Comparison of ENCODE assay signal across 8 cellular contexts in the genomic region with DNA sequence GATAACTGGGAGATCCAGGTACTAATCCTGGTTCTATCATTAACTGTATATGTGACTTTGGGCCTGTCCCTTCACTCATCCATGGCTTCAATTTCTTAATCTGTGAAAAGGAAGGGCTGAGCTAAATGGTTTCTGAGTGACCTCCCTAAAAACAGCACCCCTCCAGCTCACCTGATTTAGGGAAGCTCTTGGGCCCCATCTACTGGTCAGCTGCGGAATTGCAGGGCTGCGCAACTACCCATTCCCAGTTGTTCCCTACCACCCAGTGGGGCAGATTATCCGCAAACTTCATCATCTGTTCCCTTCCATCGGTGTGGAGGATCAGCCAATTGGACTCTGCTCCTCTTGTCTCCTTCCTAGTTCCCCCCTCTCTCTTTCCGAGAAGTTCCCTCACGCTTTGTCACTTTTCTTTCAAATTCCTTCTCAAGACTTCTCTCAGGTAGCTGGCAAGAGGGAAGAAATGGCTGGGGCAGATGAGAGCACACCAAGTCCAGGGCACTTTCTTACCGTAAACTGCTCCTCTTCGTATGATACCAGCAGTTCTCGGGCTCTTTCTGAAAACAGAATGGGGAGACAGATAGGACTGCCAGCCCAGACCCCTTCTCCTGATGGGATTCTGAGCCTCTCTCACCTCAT. TPM values are rescaled to one million over a fixed set of nuclear protein-coding genes. Genes with fewer than 3 reads are reported as not detected.
DNase-seq lines count a peak whose midpoint lies in the region; FAIRE-seq and TF ChIP-seq lines count a peak whose summit lies in the region.

No MANE protein-coding gene starts in this region.

- no peaks in the 10 kb centered on the region for H3K27me3 ChIP-seq in AG04450 (ENCODE audit: control insufficient read depth, insufficient read depth, low read length)
- no peaks in the 10 kb centered on the region for H3K27me3 ChIP-seq in HL-60 (ENCODE audit: insufficient read depth, poor library complexity, severe bottlenecking)
- H3K27me3 ChIP-seq in brain microvascular endothelial cell (replicated peaks): no peaks in the 10 kb centered on the region

- CTCF ChIA-PET in AG04450 (lab: Charles Lee): interaction anchor here (0.7 to 2.0 kb wide), 12 partner anchors 10 to 1435 kb away, joined by 3 to 8 read pairs (median 4); no protein-coding TSS in a partner anchor

- in situ Hi-C loops in brain microvascular endothelial cell (cut with HindIII; ENCODE audit: low pct_ligation_motif_present, low sequenced_read_pairs): no loop called here

- H3K9me3 ChIP-seq in AG04450 (ENCODE audit: control insufficient read depth, insufficient read depth, low read length): no peaks in the 10 kb centered on the region

- H3K36me3 ChIP-seq in brain microvascular endothelial cell (replicated peaks): peaks cover 10% of the 10 kb centered on the region

- no peak for DNase-seq in AG04450 (ENCODE audit: low read depth, low spot score)
- DNase-seq in GM12892 (ENCODE audit: insufficient read length): peak; percentile 51
- peak in 1 of 2 experiments; percentile 32 for DNase-seq in HL-60 (ENCODE audit: low read depth in 1 of 2, low spot score in 1 of 2)
- peak; percentile 12 for DNase-seq in T-helper 22 cell (ENCODE audit: low read depth)
- peak; percentile 23 for DNase-seq in brain microvascular endothelial cell
- peak; percentile 37 for DNase-seq in left kidney (ENCODE audit: low read depth, low spot score)
- peak; percentile 11 to 14 for DNase-seq in stimulated activated CD8-positive, alpha-beta memory T cell treated with anti-CD3 and anti-CD28 coated beads, Interleukin-15, amount 100 ng/mL, for 48 hours (ENCODE audit: low read depth in 2 of 2)
- DNase-seq in dedifferentiated amniotic fluid mesenchymal stem cell (ENCODE audit: extremely low spot score): no peak

- H3K27ac ChIP-seq in AG04450 (ENCODE audit: low read depth, low read length) (no peak overlapping the region), HL-60 (replicated peaks) (no peak overlapping the region), brain microvascular endothelial cell (no peak overlapping the region)

- no peak for TF ChIP-seq POLR2A in GM12892 (IDR thresholded peaks at IDR 0.05; ENCODE audit: low read depth, low read length)

- H3K4me3 ChIP-seq in AG04450 (ENCODE audit: low read depth, low read length) (no peak overlapping the region), HL-60 (replicated peaks; ENCODE audit: insufficient read depth, low read length) (no peak overlapping the region), brain microvascular endothelial cell (ENCODE audit: low read depth, low read length) (no peak overlapping the region)

- POLR2A ChIA-PET in AG04450 (lab: Yijun Ruan, JAX): no interaction called here

- TF ChIP-seq CTCF in AG04450 (IDR thresholded peaks at IDR 0.05; ENCODE audit: low read depth, low read length) (peak; percentile 96), HL-60 (IDR thresholded peaks at IDR 0.05; ENCODE audit: insufficient read depth, low read length) (peak; percentile 98), brain microvascular endothelial cell (IDR thresholded peaks at IDR 0.05; ENCODE audit: low read depth, low read length, missing control alignments) (peak; percentile 99)

- peak; percentile 94 for FAIRE-seq in GM12892 (lab: Jason Lieb, UNC)

RNA-seq across cellular contexts. Expression of gene LAS1L, which starts 5.8 kb away (rescaled TPM):
- polyA plus RNA-seq in AG04450 (2011; rRNA removed): 17.9 and 19.5 TPM in 2 replicates
- polyA minus RNA-seq in AG04450 (2011; rRNA and poly(A)+ RNA removed): 11.8 and 14.5 TPM in 2 replicates
- polyA plus RNA-seq in GM12892 (2012; ENCODE audit: missing spikeins): 41.2 TPM

Comparison
In these comparisons a context has a peak if more than half of its experiments do, and no peak if none do; other contexts are left out.
1. DNase-seq: peak in GM12892 (single experiment), T-helper 22 cell (single experiment), brain microvascular endothelial cell (single experiment), left kidney (single experiment) and stimulated activated CD8-positive, alpha-beta memory T cell treated with anti-CD3 and anti-CD28 coated beads, Interleukin-15, amount 100 ng/mL, for 48 hours (2 of 2); none in AG04450 (single experiment) and dedifferentiated amniotic fluid mesenchymal stem cell (single experiment).
2. Peak in every context shown above with its lines, with median percentiles within 50 percentile points of each other: CTCF ChIP-seq.